In the genomic region with DNA sequence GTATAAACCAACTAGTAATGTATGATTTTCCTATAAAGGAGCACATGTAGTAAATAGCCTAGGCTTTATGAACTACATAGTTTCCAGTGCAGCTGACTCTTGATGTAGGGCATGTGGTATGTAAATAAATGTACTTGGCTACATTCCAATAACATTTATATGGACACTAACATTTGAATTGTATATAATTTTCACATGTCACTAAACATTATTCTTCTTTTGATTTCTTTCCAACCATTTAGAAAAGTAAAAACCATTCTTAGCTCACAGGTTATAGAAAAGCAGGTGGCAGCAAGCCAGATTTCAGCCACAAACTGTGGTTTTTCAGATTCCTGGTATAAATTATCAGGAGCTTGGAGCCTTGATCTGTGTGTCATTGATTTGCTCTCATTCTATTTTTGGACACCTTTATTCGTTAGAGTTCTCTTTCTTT, we compare ENCODE assay signal across 2 cellular contexts.
TF ChIP-seq lines count a peak whose summit lies in the region.

No MANE protein-coding gene starts in this region.

TF ChIP-seq in IMR-90, 13 proteins besides CTCF, POLR2A, EP300 and RAD21 (continued from another document):
- no peak for TF ChIP-seq MAZ (IDR thresholded peaks at IDR 0.05; ENCODE audit: borderline replicate concordance, low read depth, low read length)
- TF ChIP-seq MAFK (IDR thresholded peaks at IDR 0.05; ENCODE audit: low read depth, low read length) = no peak
- no peak for TF ChIP-seq FOS (IDR thresholded peaks at IDR 0.05; ENCODE audit: low read depth, low read length)
- TF ChIP-seq, protein P1, sequence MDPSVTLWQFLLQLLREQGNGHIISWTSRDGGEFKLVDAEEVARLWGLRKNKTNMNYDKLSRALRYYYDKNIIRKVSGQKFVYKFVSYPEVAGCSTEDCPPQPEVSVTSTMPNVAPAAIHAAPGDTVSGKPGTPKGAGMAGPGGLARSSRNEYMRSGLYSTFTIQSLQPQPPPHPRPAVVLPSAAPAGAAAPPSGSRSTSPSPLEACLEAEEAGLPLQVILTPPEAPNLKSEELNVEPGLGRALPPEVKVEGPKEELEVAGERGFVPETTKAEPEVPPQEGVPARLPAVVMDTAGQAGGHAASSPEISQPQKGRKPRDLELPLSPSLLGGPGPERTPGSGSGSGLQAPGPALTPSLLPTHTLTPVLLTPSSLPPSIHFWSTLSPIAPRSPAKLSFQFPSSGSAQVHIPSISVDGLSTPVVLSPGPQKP (IDR thresholded peaks at IDR 0.05; ENCODE audit: borderline replicate concordance, low read depth, low read length) = no peak
- TF ChIP-seq RCOR1 (IDR thresholded peaks at IDR 0.05; ENCODE audit: insufficient replicate concordance, low read length) = no peak
- no peak for TF ChIP-seq CHD1 (IDR thresholded peaks at IDR 0.05; ENCODE audit: low read depth, low read length)
- no peak for TF ChIP-seq NFE2L2 (IDR thresholded peaks at IDR 0.05; ENCODE audit: low read depth, low read length)
- no peak for TF ChIP-seq RFX5 (IDR thresholded peaks at IDR 0.05; ENCODE audit: low read depth, low read length)
- TF ChIP-seq CEBPB (IDR thresholded peaks at IDR 0.05; ENCODE audit: low read depth, low read length) = no peak
- no peak for TF ChIP-seq BHLHE40 (IDR thresholded peaks at IDR 0.05; ENCODE audit: low read depth, low read length)

TF ChIP-seq in K562, 482 proteins besides CTCF, POLR2A, EP300 and RAD21 (continued from another document):
- TF ChIP-seq, protein P2, sequence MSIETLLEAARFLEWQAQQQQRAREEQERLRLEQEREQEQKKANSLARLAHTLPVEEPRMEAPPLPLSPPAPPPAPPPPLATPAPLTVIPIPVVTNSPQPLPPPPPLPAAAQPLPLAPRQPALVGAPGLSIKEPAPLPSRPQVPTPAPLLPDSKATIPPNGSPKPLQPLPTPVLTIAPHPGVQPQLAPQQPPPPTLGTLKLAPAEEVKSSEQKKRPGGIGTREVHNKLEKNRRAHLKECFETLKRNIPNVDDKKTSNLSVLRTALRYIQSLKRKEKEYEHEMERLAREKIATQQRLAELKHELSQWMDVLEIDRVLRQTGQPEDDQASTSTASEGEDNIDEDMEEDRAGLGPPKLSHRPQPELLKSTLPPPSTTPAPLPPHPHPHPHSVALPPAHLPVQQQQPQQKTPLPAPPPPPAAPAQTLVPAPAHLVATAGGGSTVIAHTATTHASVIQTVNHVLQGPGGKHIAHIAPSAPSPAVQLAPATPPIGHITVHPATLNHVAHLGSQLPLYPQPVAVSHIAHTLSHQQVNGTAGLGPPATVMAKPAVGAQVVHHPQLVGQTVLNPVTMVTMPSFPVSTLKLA (conservative IDR thresholded peaks at IDR 0.05) = no peak
